In genomic region chr1:191371626-191372025, GRCh38 we compare ENCODE assay signal across 16 cellular contexts.
"Had no signal": no experiment of that assay in that cellular context is flagged by ENCODE, and none has a peak within 500 bp of the region (broad histone marks: within the 10 kb centered on the region; RNA-seq: fewer than 3 reads in every experiment).

No MANE protein-coding gene starts in this region.

- H3K36me3 Mint-ChIP-seq: activated naive CD8-positive, alpha-beta T cell treated with anti-CD3 and anti-CD28 coated beads, Interleukin-2, amount 10 ng/mL, durations not matched to agents 7 days and 5 days had no signal

- DNase-seq: activated CD4-positive, alpha-beta memory T cell treated with anti-CD3 and anti-CD28 coated beads, Interleukin-2, amount 10 ng/mL, durations not matched to agents 7 days and 5 days; activated CD8-positive, alpha-beta memory T cell treated with anti-CD3 and anti-CD28 coated beads, Interleukin-2, amount 50 U/mL, for 4 hours; activated naive CD8-positive, alpha-beta T cell treated with anti-CD3 and anti-CD28 coated beads, Interleukin-2, amount 10 ng/mL, durations not matched to agents 7 days and 5 days; activated T-cell treated with anti-CD3 and anti-CD28 coated beads, Interleukin-2, amount 50 U/mL, for 72 hours; caudate nucleus; effector CD4-positive, alpha-beta T cell; kidney; stimulated activated CD4-positive, alpha-beta T cell treated with anti-CD3 and anti-CD28 coated beads, Interleukin-4, amount 100 ng/mL, for 1 hour; stimulated activated CD8-positive, alpha-beta memory T cell treated with anti-CD3 and anti-CD28 coated beads, Interleukin-4, amount 100 ng/mL, for 48 hours; stimulated activated naive CD8-positive, alpha-beta T cell treated with anti-CD3 and anti-CD28 coated beads, Interleukin-15, Interleukin-2, amounts not matched to agents 100 U/mL and 50 U/mL, for 24 hours; T-helper 9 cell; upper lobe of right lung had no signal

- H3K27ac Mint-ChIP-seq: activated CD4-positive, alpha-beta memory T cell treated with anti-CD3 and anti-CD28 coated beads, Interleukin-2, amount 10 ng/mL, durations not matched to agents 7 days and 5 days; activated naive CD8-positive, alpha-beta T cell treated with anti-CD3 and anti-CD28 coated beads, Interleukin-2, amount 10 ng/mL, durations not matched to agents 7 days and 5 days; activated T-cell treated with anti-CD3 and anti-CD28 coated beads, Interleukin-2, amount 50 U/mL, for 72 hours had no signal

- H3K27me3 Mint-ChIP-seq: activated CD4-positive, alpha-beta memory T cell treated with anti-CD3 and anti-CD28 coated beads, Interleukin-2, amount 10 ng/mL, durations not matched to agents 7 days and 5 days; activated naive CD8-positive, alpha-beta T cell treated with anti-CD3 and anti-CD28 coated beads, Interleukin-2, amount 10 ng/mL, durations not matched to agents 7 days and 5 days had no signal

- H3K4me3 ChIP-seq: ascending aorta, coronary artery, gastroesophageal sphincter, prostate gland, upper lobe of right lung had no signal

- H3K27ac ChIP-seq: ascending aorta, coronary artery, gastroesophageal sphincter, prostate gland, upper lobe of right lung had no signal

- H3K9me3 ChIP-seq: ascending aorta, prostate gland, upper lobe of right lung had no signal

- H3K4me1 Mint-ChIP-seq: activated CD4-positive, alpha-beta memory T cell treated with anti-CD3 and anti-CD28 coated beads, Interleukin-2, amount 10 ng/mL, durations not matched to agents 7 days and 5 days; activated naive CD8-positive, alpha-beta T cell treated with anti-CD3 and anti-CD28 coated beads, Interleukin-2, amount 10 ng/mL, durations not matched to agents 7 days and 5 days had no signal

- ATAC-seq: activated T-cell treated with anti-CD3 and anti-CD28 coated beads, Interleukin-2, amount 50 U/mL, for 72 hours; gastroesophageal sphincter; stimulated activated naive CD8-positive, alpha-beta T cell treated with anti-CD3 and anti-CD28 coated beads, Interleukin-15, Interleukin-2, amounts not matched to agents 100 U/mL and 50 U/mL, for 24 hours; upper lobe of right lung had no signal

- H3K36me3 ChIP-seq: ascending aorta, gastroesophageal sphincter, prostate gland, upper lobe of right lung had no signal

- H3K27me3 ChIP-seq: ascending aorta, gastroesophageal sphincter, upper lobe of right lung had no signal

- H3K4me1 ChIP-seq: ascending aorta, prostate gland, upper lobe of right lung had no signal

- H3K4me3 Mint-ChIP-seq: activated CD4-positive, alpha-beta memory T cell treated with anti-CD3 and anti-CD28 coated beads, Interleukin-2, amount 10 ng/mL, durations not matched to agents 7 days and 5 days; activated naive CD8-positive, alpha-beta T cell treated with anti-CD3 and anti-CD28 coated beads, Interleukin-2, amount 10 ng/mL, durations not matched to agents 7 days and 5 days; activated T-cell treated with anti-CD3 and anti-CD28 coated beads, Interleukin-2, amount 50 U/mL, for 72 hours had no signal
